8 cellular contexts compared by ENCODE assay signal in the genomic region with DNA sequence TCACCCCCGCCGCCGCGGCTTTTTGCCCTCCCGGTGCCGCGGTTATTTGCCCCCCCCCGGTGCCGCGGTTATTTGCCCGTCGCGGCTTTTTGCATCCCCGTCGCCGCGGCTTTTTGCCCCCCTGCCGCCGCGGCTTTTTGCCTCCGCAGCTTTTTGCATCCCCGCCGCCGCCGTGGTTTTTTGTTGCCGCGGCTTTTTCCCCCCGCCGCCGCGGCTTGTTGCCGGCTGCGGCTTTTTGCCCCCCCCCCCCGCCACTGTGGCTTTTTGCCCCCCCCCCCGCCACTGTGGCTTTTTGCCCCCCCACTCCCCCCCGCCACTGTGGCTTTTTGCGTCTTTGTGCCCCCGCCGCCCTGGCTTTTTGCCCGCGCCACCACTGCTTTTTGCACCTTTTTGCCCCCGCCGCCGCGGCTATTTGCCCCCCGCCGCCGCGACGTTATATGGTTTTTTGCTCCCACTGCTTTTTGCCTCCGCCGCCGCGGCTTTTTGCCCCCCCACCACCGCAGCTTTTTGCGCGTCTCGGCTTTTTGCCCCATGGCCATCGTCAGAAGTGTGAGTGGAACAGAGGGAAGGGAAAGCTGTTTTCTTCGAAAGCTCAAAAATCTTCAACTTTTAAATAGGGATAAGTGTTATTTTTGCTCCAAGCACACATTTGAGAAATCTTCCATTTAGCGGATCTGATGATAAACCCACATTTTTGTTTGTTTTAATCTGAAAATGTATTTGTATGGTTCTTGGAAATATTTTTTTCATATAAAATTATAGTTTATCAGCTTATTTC.
A peak's percentile ranks its signal among the peaks of the same experiment; 100 is the strongest.
DNase-seq lines count a peak whose midpoint lies in the region; ATAC-seq and TF ChIP-seq lines count a peak whose summit lies in the region.
"Not testable (repeated sequence)": the region's sequence is repeated elsewhere in the genome, so short reads cannot be mapped to it uniquely, and the experiment has no call there.

No MANE protein-coding gene starts in this region.

- not testable (repeated sequence) for H4K20me1 ChIP-seq in DOHH2 (ENCODE audit: control insufficient read depth, insufficient read depth, low read depth, low read length)

- TF ChIP-seq POLR2A in Peyer's patch (IDR thresholded peaks at IDR 0.05); vagina (IDR thresholded peaks at IDR 0.05): not testable (repeated sequence)

- H3K4me1 ChIP-seq in DOHH2 (ENCODE audit: control insufficient read depth, low read length): not testable (repeated sequence)
- H3K4me1 ChIP-seq in Peyer's patch: peaks cover 0 to 23% (median 18%) of the 10 kb centered on the region in 4 donors
- H3K4me1 ChIP-seq in vagina: peaks cover 22% of the 10 kb centered on the region

- H3K4me3 Mint-ChIP-seq in activated T-cell treated with anti-CD3 and anti-CD28 coated beads, Interleukin-2, amount 50 U/mL, for 72 hours: peak overlapping the region; percentile 73 to 78
- not testable (repeated sequence) for H3K4me3 Mint-ChIP-seq in chondrocyte (ENCODE audit: unreplicated experiment)
- peak overlapping the region; percentile 88 for H3K4me3 Mint-ChIP-seq in memory B cell

- not testable (repeated sequence) for H3K27ac ChIP-seq in DOHH2 (ENCODE audit: low read depth, low read length); Peyer's patch; vagina

- H3K4me3 ChIP-seq in DOHH2 (ENCODE audit: low read length) (peak overlapping the region; percentile 42), Peyer's patch (peak overlapping the region in 3 of 4 donors; percentile 29 to 60 (median 45)), vagina (peak overlapping the region; percentile 24 to 34)

- H3K9me3 Mint-ChIP-seq in activated T-cell treated with anti-CD3 and anti-CD28 coated beads, Interleukin-2, amount 50 U/mL, for 72 hours; chondrocyte (ENCODE audit: low read depth); memory B cell: not testable (repeated sequence)

- H3K27me3 ChIP-seq in DOHH2 (ENCODE audit: control insufficient read depth, low read length): peaks cover 19% of the 10 kb centered on the region
- H3K27me3 ChIP-seq in Peyer's patch: peaks cover 6 to 27% of the 10 kb centered on the region in 2 donors
- peaks cover 14% of the 10 kb centered on the region for H3K27me3 ChIP-seq in vagina

- not testable (repeated sequence) for ATAC-seq in activated T-cell treated with anti-CD3 and anti-CD28 coated beads, Interleukin-2, amount 50 U/mL, for 72 hours (replicated peaks in 1 of 2); Right ventricle myocardium superior (ENCODE audit: poor library complexity); memory B cell (ENCODE audit: low read depth); sciatic nerve

- H3K9me2 ChIP-seq in DOHH2 (replicated peaks; ENCODE audit: control insufficient read depth, low read length): not testable (repeated sequence)

- not testable (repeated sequence) for H3K79me2 ChIP-seq in DOHH2 (ENCODE audit: control insufficient read depth, low read length)

- H3K36me3 Mint-ChIP-seq in activated T-cell treated with anti-CD3 and anti-CD28 coated beads, Interleukin-2, amount 50 U/mL, for 72 hours (ENCODE audit: insufficient read depth in 2 of 2); chondrocyte (ENCODE audit: low read depth); memory B cell: not testable (repeated sequence)

- TF ChIP-seq CTCF in DOHH2 (IDR thresholded peaks at IDR 0.05; ENCODE audit: low read depth, low read length, poor library complexity, severe bottlenecking); Peyer's patch (IDR thresholded peaks at IDR 0.05); chondrocyte (IDR thresholded peaks at IDR 0.05); vagina (IDR thresholded peaks at IDR 0.05): not testable (repeated sequence)

- H3K4me1 Mint-ChIP-seq in activated T-cell treated with anti-CD3 and anti-CD28 coated beads, Interleukin-2, amount 50 U/mL, for 72 hours (ENCODE audit: low read depth); chondrocyte (ENCODE audit: low read depth); memory B cell: not testable (repeated sequence)

- H3K36me3 ChIP-seq in DOHH2 (ENCODE audit: control insufficient read depth, low read length); Peyer's patch; vagina: not testable (repeated sequence)

- H3K4me2 ChIP-seq in DOHH2 (ENCODE audit: low read length): peak overlapping the region; percentile 62

- H3K27ac Mint-ChIP-seq in activated T-cell treated with anti-CD3 and anti-CD28 coated beads, Interleukin-2, amount 50 U/mL, for 72 hours; chondrocyte (ENCODE audit: unreplicated experiment): not testable (repeated sequence)
- peak overlapping the region; percentile 93 for H3K27ac Mint-ChIP-seq in memory B cell

- not testable (repeated sequence) for H3K9me3 ChIP-seq in DOHH2 (ENCODE audit: control insufficient read depth, insufficient read depth, low read length); Peyer's patch; vagina

- H3K27me3 Mint-ChIP-seq in activated T-cell treated with anti-CD3 and anti-CD28 coated beads, Interleukin-2, amount 50 U/mL, for 72 hours (ENCODE audit: low read depth): peaks cover 16% of the 10 kb centered on the region
- not testable (repeated sequence) for H3K27me3 Mint-ChIP-seq in chondrocyte (ENCODE audit: low read depth); memory B cell

- not testable (repeated sequence) for H3F3A ChIP-seq in DOHH2 (ENCODE audit: control insufficient read depth, insufficient read depth)

- peak in 2 of 3 donors; percentile 14 to 57 for DNase-seq in Peyer's patch
- DNase-seq in activated T-cell treated with anti-CD3 and anti-CD28 coated beads, Interleukin-2, amount 50 U/mL, for 72 hours: peak in 1 of 2 donors; percentile 18
- peak; percentile 83 for DNase-seq in chondrocyte (ENCODE audit: low spot score)
- DNase-seq in Right ventricle myocardium superior: peak; percentile 45
- DNase-seq in memory B cell (ENCODE audit: low spot score in 2 of 2): not testable (repeated sequence)
- DNase-seq in sciatic nerve (ENCODE audit: low spot score): peak; percentile 61
- DNase-seq in vagina (ENCODE audit: extremely low spot score in 2 of 2): peak; percentile 34 to 96

- intact Hi-C loops in Right ventricle myocardium superior (cut with DNase I); sciatic nerve (cut with DNase I); vagina (cut with DNase I): not testable (repeated sequence)
